Comparison of ENCODE assay signal across 16 cellular contexts in the genomic region with DNA sequence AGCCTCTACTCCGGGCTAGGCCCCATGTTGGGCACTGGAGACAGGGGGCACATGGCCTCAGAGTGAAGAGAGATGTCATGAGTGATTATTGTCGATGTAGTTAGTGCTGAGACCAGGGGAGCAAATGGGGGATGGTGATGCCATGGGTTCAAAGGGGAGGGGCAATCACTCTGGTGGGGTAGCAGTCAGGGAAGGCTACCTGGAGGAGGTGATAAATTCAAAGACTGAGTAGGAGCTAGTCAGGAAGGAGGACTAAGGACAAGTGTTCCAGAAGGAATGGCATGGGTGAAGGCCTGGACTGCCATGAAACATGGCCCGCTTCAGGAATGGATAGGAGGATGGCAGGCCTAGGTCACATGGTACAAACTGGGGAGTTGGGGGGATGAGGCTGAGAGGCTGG. TPM values are rescaled to one million over a fixed set of nuclear protein-coding genes. Genes with fewer than 3 reads are reported as not detected.
"Had no signal": no experiment of that assay in that cellular context is flagged by ENCODE, and none has a peak within 500 bp of the region (broad histone marks: within the 10 kb centered on the region; RNA-seq: fewer than 3 reads in every experiment).

No MANE protein-coding gene starts in this region.

- H3K27me3 Mint-ChIP-seq: central memory CD8-positive, alpha-beta T cell had no signal

- DNase-seq: activated CD8-positive, alpha-beta memory T cell treated with anti-CD3 and anti-CD28 coated beads for 24 hours; activated T-cell treated with anti-CD3 and anti-CD28 coated beads for 4 hours; amygdala; brain microvascular endothelial cell; natural killer cell; psoas muscle; upper lobe of right lung had no signal

- H3K27me3 ChIP-seq: brain microvascular endothelial cell, upper lobe of right lung had no signal

- H3K36me3 Mint-ChIP-seq: natural killer cell had no signal

- H3K27ac Mint-ChIP-seq: natural killer cell; stimulated activated naive CD8-positive, alpha-beta T cell treated with anti-CD3 and anti-CD28 coated beads, Interleukin-15, Interleukin-2, amounts not matched to agents 100 ng/mL and 50 ng/mL, for 24 hours had no signal

- H3K27ac ChIP-seq: brain microvascular endothelial cell, coronary artery, psoas muscle, upper lobe of right lung had no signal

- H3K9me3 Mint-ChIP-seq: central memory CD8-positive, alpha-beta T cell; stimulated activated naive CD8-positive, alpha-beta T cell treated with anti-CD3 and anti-CD28 coated beads, Interleukin-15, Interleukin-2, amounts not matched to agents 100 ng/mL and 50 ng/mL, for 24 hours had no signal

- ATAC-seq: esophagus mucosa, left lobe of liver, natural killer cell, psoas muscle, sciatic nerve, upper lobe of right lung had no signal

- H3K4me3 ChIP-seq: coronary artery, psoas muscle, upper lobe of right lung had no signal

- H3K4me3 Mint-ChIP-seq: central memory CD8-positive, alpha-beta T cell; natural killer cell; stimulated activated naive CD8-positive, alpha-beta T cell treated with anti-CD3 and anti-CD28 coated beads, Interleukin-15, Interleukin-2, amounts not matched to agents 100 ng/mL and 50 ng/mL, for 24 hours had no signal

- H3K9me3 ChIP-seq: psoas muscle, upper lobe of right lung had no signal

- H3K36me3 ChIP-seq: brain microvascular endothelial cell, upper lobe of right lung had no signal

RNA-seq across cellular contexts. Expression of a gene that starts 41.6 kb away (rescaled TPM):
- total RNA-seq: esophagus mucosa, left lobe of liver, natural killer cell, osteocyte, psoas muscle, temporal lobe, upper lobe of right lung had no signal
- polyA plus RNA-seq: keratinocyte, psoas muscle had no signal
